14 cellular contexts compared by ENCODE assay signal in genomic region chr6:112155900-112156299, GRCh38.
A peak's percentile ranks its signal among the peaks of the same experiment; 100 is the strongest.
DNase-seq lines count a peak whose midpoint lies in the region; ATAC-seq, FAIRE-seq and TF ChIP-seq lines count a peak whose summit lies in the region.
"Had no signal": no experiment of that assay in that cellular context is flagged by ENCODE, and none has a peak within 500 bp of the region (broad histone marks: within the 10 kb centered on the region; RNA-seq: fewer than 3 reads in every experiment).

No MANE protein-coding gene starts in this region.

- H3K9me1 ChIP-seq in K562 (ENCODE audit: control insufficient read depth, insufficient read depth, low read length): no peaks in the 10 kb centered on the region

- in situ Hi-C loops in K562 (cut with MboI): no loop called here
- in situ Hi-C loops in transverse colon (cut with MboI; ENCODE audit: low pct_ligation_motif_present in 1 of 4, low pct_unique_long_range_greater_than_20kb in 1 of 4, low sequenced_read_pairs in 3 of 4): loop anchor here in 2 of 4 donors (10.0 to 25.0 kb wide), 2 partner anchors 419 to 451 kb away; no protein-coding TSS in a partner anchor

- no TSS peak for BruUV-seq in K562 (replicated peaks; lab: Mats Ljungman, UMichigan)

- H3K4me1 ChIP-seq in heart left ventricle (peaks cover 0 to 15% (median 6%) of the 10 kb centered on the region in 12 donors), K562 (replicated peaks in 1 of 2; ENCODE audit: control insufficient read depth in 2 of 2, insufficient read depth in 2 of 2, low read length in 2 of 2) (no peaks in the 10 kb centered on the region), lung (ENCODE audit: control insufficient read depth in 2 of 2, insufficient read depth in 2 of 2, low read length in 2 of 2) (peaks cover 0 to 2% of the 10 kb centered on the region in 2 donors), transverse colon (peaks cover 0 to 7% (median 2%) of the 10 kb centered on the region in 4 donors), small intestine (ENCODE audit: control insufficient read depth in 2 of 2, insufficient read depth in 1 of 2, low read depth in 1 of 2, low read length in 1 of 2) (no peaks in the 10 kb centered on the region)
- H3K4me1 ChIP-seq: gastrocnemius medialis had no signal

- no peak for DNase-seq in heart left ventricle
- DNase-seq in cardiac septum (ENCODE audit: low spot score): no peak
- no peak for DNase-seq in K562 (ENCODE audit: extremely low read depth in 1 of 4, low spot score in 3 of 4)
- DNase-seq in lung (ENCODE audit: low spot score): no peak
- DNase-seq in transverse colon: no peak
- DNase-seq in small intestine: no peak
- DNase-seq in NCI-H2227 (lab: John Stamatoyannopoulos, UW; ENCODE audit: unreplicated experiment): no peak
- DNase-seq: activated gamma-delta T cell treated with Interleukin-2 at 50 U/mL for 16 hours, gastrocnemius medialis, OCI-M1 had no signal

- H3K4me3 ChIP-seq in heart left ventricle (no peak overlapping the region), K562 (no peak overlapping the region), lung (no peak overlapping the region), transverse colon (no peak overlapping the region), small intestine (ENCODE audit: low read depth in 1 of 2, low read length in 2 of 2) (no peak overlapping the region)
- H3K4me3 ChIP-seq: A549, gastrocnemius medialis had no signal

- peak in 3 of 4 donors; percentile 38 to 70 (median 70) for ATAC-seq in heart left ventricle
- ATAC-seq in K562: peak; percentile 31; the same call in 2 of the 3 replicates
- ATAC-seq in lung (ENCODE audit: insufficient read depth, low FRiP score): no peak
- ATAC-seq in GM21576 (IDR thresholded peaks at IDR 0.05; ENCODE audit: unreplicated experiment): no peak
- ATAC-seq: A549, gastrocnemius medialis had no signal

- FAIRE-seq in K562 (lab: Jason Lieb, UNC): no peak
- no peak for FAIRE-seq in small intestine (lab: Jason Lieb, UNC)
- FAIRE-seq: A549, GM19239, keratinocyte had no signal

- POLR2A ChIA-PET in K562 (lab: Yijun Ruan, JAX): no interaction called here

- TF ChIP-seq RAD21 in K562 (CRISPR knock-in tag; conservative IDR thresholded peaks at IDR 0.05 in 1 of 2, IDR thresholded peaks at IDR 0.05 in 1 of 2): no peak

- H3K27me3 ChIP-seq in heart left ventricle (no peaks in the 10 kb centered on the region), K562 (ENCODE audit: control insufficient read depth in 2 of 2, insufficient read depth in 2 of 2, low read length in 2 of 2) (no peaks in the 10 kb centered on the region), lung (ENCODE audit: control insufficient read depth, insufficient read depth) (no peaks in the 10 kb centered on the region), transverse colon (no peaks in the 10 kb centered on the region), small intestine (ENCODE audit: control insufficient read depth in 2 of 2, insufficient read depth in 2 of 2, low read length in 2 of 2) (no peaks in the 10 kb centered on the region)
- H3K27me3 ChIP-seq: gastrocnemius medialis had no signal

- H3K27ac ChIP-seq in heart left ventricle (peak overlapping the region in 8 of 12 donors; percentile 8 to 70 (median 18)), K562 (ENCODE audit: extremely low read depth, low read depth, low read length) (no peak overlapping the region), lung (ENCODE audit: low read depth in 1 of 2, low read length in 1 of 2) (peak overlapping the region; percentile 38 to 57), transverse colon (peak overlapping the region; percentile 54 to 69 (median 58)), small intestine (ENCODE audit: low read depth in 1 of 2, low read length in 1 of 2) (peak overlapping the region in 1 of 2 donors; percentile 84)
- H3K27ac ChIP-seq: A549, gastrocnemius medialis had no signal

- TF ChIP-seq POLR2A in heart left ventricle (IDR thresholded peaks at IDR 0.05) (no peak), K562 (conservative IDR thresholded peaks at IDR 0.05) (no peak), transverse colon (IDR thresholded peaks at IDR 0.05) (no peak)

- WGBS in heart left ventricle, 4 donors: 34 to 51% (median 37%) methylated on average over 3 of the region's 3 CpGs
- 10% methylated on average over 3 of the region's 3 CpGs for WGBS in K562 (ENCODE audit: insufficient coverage, low coverage, missing lambda C conversion rate)
- WGBS in lung, 2 donors: 51 to 59% methylated on average over 3 of the region's 3 CpGs
- WGBS in transverse colon (ENCODE audit: low coverage in 1 of 2), 2 donors: 63 to 80% methylated on average over 1 to 3 of the region's 3 CpGs
- WGBS in small intestine, 3 donors: 37 to 60% (median 56%) methylated on average over 3 of the region's 3 CpGs

- H3K4me2 ChIP-seq in K562 (ENCODE audit: insufficient read depth, low read length): no peak overlapping the region
- H3K4me2 ChIP-seq: A549 had no signal

- H3K9ac ChIP-seq in K562 (ENCODE audit: insufficient read depth in 1 of 2, low read depth in 2 of 2, low read length in 2 of 2): no peak overlapping the region

- H4K20me1 ChIP-seq in K562 (replicated peaks; ENCODE audit: control insufficient read depth, insufficient read depth, low read length): no peaks in the 10 kb centered on the region

- CTCF ChIA-PET in K562 (lab: Yijun Ruan, JAX; ENCODE audit: low intra/inter-chr PET ratio): no interaction called here

- TF ChIP-seq CTCF in heart left ventricle (IDR thresholded peaks at IDR 0.05) (no peak), K562 (IDR thresholded peaks at IDR 0.05 in 2 of 3, conservative IDR thresholded peaks at IDR 0.05 in 1 of 3; ENCODE audit: insufficient read depth in 2 of 3, low read depth in 1 of 3, low read length in 3 of 3) (no peak), lung (IDR thresholded peaks at IDR 0.05; ENCODE audit: control extremely low read depth, extremely low read depth) (no peak), transverse colon (IDR thresholded peaks at IDR 0.05) (no peak)

- H2AFZ ChIP-seq in K562 (ENCODE audit: low read depth, low read length): peak overlapping the region; percentile 63

- peaks cover 0 to 100% (median 64%) of the 10 kb centered on the region in 9 donors for H3K36me3 ChIP-seq in heart left ventricle
- H3K36me3 ChIP-seq in K562 (ENCODE audit: control insufficient read depth, insufficient read depth, low read length): no peaks in the 10 kb centered on the region
- H3K36me3 ChIP-seq in lung (ENCODE audit: control insufficient read depth in 2 of 2, insufficient read depth in 2 of 2, low read length in 2 of 2): peaks cover 2 to 6% of the 10 kb centered on the region in 2 donors
- H3K36me3 ChIP-seq in transverse colon: no peaks in the 10 kb centered on the region
- H3K36me3 ChIP-seq in small intestine (ENCODE audit: control insufficient read depth in 2 of 2, insufficient read depth in 2 of 2, low read length in 2 of 2): no peaks in the 10 kb centered on the region
- H3K36me3 ChIP-seq: gastrocnemius medialis had no signal

- H3K9me3 ChIP-seq in heart left ventricle (no peaks in the 10 kb centered on the region), K562 (replicated peaks; ENCODE audit: control insufficient read depth, insufficient read depth, low read depth, low read length) (no peaks in the 10 kb centered on the region), lung (ENCODE audit: control insufficient read depth in 2 of 2, insufficient read depth in 1 of 2, low read length in 1 of 2) (no peaks in the 10 kb centered on the region), transverse colon (no peaks in the 10 kb centered on the region), small intestine (ENCODE audit: control insufficient read depth, low read depth) (no peaks in the 10 kb centered on the region)
- H3K9me3 ChIP-seq: A549, gastrocnemius medialis had no signal

- intact Hi-C loops in heart left ventricle (cut with DNase I): no loop called here
- intact Hi-C loops in cardiac septum (cut with DNase I): no loop called here
- intact Hi-C loops in K562 (cut with micrococcal nuclease): no loop called here
- intact Hi-C loops in transverse colon (cut with DNase I; ENCODE audit: low total_unique reads): no loop called here

- TF ChIP-seq EP300 in K562 (IDR thresholded peaks at IDR 0.05; ENCODE audit: low read length) (no peak), transverse colon (IDR thresholded peaks at IDR 0.05; ENCODE audit: low read depth) (no peak)

- H3K79me2 ChIP-seq in K562 (ENCODE audit: control insufficient read depth, insufficient read depth, low read length): no peaks in the 10 kb centered on the region

TF ChIP-seq in K562, 482 proteins besides CTCF, POLR2A, EP300 and RAD21 (continues in another document):
- TF ChIP-seq TCFL5 (CRISPR knock-in tag; conservative IDR thresholded peaks at IDR 0.05): no peak
- no peak for TF ChIP-seq EWSR1 (IDR thresholded peaks at IDR 0.05; ENCODE audit: borderline replicate concordance, low read depth, partially characterized antibody)
- no peak for TF ChIP-seq ETV6 (IDR thresholded peaks at IDR 0.05; ENCODE audit: borderline replicate concordance in 1 of 2, low read depth in 2 of 2, low read length in 1 of 2)
- TF ChIP-seq ETV6 (CRISPR knock-in tag; IDR thresholded peaks at IDR 0.05; ENCODE audit: borderline replicate concordance): no peak
- TF ChIP-seq ZNF518B (CRISPR knock-in tag; IDR thresholded peaks at IDR 0.05): no peak
- no peak for TF ChIP-seq SMAD2 (IDR thresholded peaks at IDR 0.05; ENCODE audit: low read depth, low read length)
- no peak for TF ChIP-seq SRSF9 (IDR thresholded peaks at IDR 0.05; ENCODE audit: borderline replicate concordance, low read depth, low read length)

Comparison
In these comparisons a context has a peak if more than half of its experiments do, and no peak if none do; other contexts are left out.
1. ATAC-seq: peak in heart left ventricle (3 of 4) and K562 (single experiment); none in lung (single experiment) and GM21576 (single experiment).